8 cellular contexts compared by ENCODE assay signal in the genomic region with DNA sequence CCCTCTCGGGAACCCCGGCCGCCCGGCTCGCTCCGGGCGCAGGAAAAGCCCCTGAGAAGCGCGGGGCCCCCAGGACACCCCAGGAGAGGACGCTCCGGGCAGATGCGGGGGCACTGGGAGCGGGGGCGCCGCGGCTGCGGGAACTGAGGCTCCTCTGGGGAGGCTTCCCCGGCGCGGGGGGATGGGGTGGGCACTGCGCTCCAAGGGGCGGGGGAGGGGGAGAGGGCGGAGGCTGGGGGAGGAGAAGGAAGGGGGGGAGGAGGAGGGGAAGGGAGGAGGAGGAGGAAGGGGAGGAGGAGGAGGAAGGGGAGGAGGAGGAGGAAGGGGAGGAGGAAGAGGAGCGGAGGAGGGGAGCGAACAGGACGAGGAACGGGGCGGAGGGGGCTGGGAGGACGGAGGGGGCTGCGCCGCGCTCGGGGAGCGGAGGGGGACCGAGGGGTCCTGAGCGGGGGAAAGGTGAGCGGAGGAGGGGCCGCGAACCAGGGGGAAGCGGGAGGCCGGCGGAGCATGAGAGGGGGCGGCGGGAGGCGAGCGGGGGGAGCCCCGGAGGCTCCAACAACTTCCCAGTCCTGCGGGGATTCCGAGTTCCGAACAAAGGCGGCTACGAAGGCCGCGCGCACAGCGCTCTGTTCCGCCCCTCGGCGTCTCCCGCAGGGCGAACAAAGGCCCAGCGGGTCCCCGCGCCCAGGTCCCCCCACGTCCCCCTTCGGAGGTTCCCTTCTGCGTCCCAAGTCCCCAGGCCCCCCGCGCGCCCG. TPM values are rescaled to one million over a fixed set of nuclear protein-coding genes. Genes with fewer than 3 reads are reported as not detected.
DNase-seq lines count a peak whose midpoint lies in the region; ATAC-seq and TF ChIP-seq lines count a peak whose summit lies in the region.

No MANE protein-coding gene starts in this region.

- TF ChIP-seq CTCF in glutamatergic neuron (IDR thresholded peaks at IDR 0.05; ENCODE audit: partially characterized antibody, unreplicated experiment) (no peak), osteoblast (IDR thresholded peaks at IDR 0.05; ENCODE audit: extremely low read depth, low read depth, low read length) (no peak)

- H3K79me2 ChIP-seq in osteoblast (ENCODE audit: insufficient read depth, low read length): peaks cover 38% of the 10 kb centered on the region

- peak; percentile 9 for DNase-seq in COR-L47 (lab: John Stamatoyannopoulos, UW)
- no peak for DNase-seq in SK-N-MC (ENCODE audit: low read depth, low spot score)
- peak; percentile 76 for DNase-seq in glutamatergic neuron
- peak; percentile 89 for DNase-seq in osteoblast (ENCODE audit: insufficient read length, low spot score, missing footprints)
- DNase-seq in NCI-H146 treated with DMSO at 0.1 percent for 48 hours (lab: John Stamatoyannopoulos, UW; ENCODE audit: unreplicated experiment): no peak

- H3K4me2 ChIP-seq in osteoblast (ENCODE audit: insufficient read depth, low read length): peak overlapping the region; percentile 77

- peaks cover 27% of the 10 kb centered on the region for H3K9me3 Mint-ChIP-seq in glutamatergic neuron (ENCODE audit: unreplicated experiment)
- peaks cover 2% of the 10 kb centered on the region for H3K9me3 Mint-ChIP-seq in stimulated activated memory B cell treated with anti-CD40 and anti-IgM and Interleukin-4, amounts not matched to agents 10 μg/mL and 1 μg/mL and 100 μg/mL, for 72 hours

- peak overlapping the region; percentile 96 for H3K27ac Mint-ChIP-seq in glutamatergic neuron (ENCODE audit: unreplicated experiment)
- no peak overlapping the region for H3K27ac Mint-ChIP-seq in stimulated activated memory B cell treated with anti-CD40 and anti-IgM and Interleukin-4, amounts not matched to agents 10 μg/mL and 1 μg/mL and 100 μg/mL, for 72 hours

- H3K4me1 Mint-ChIP-seq in glutamatergic neuron (ENCODE audit: low read depth, unreplicated experiment): peaks cover 41% of the 10 kb centered on the region
- H3K4me1 Mint-ChIP-seq in stimulated activated memory B cell treated with anti-CD40 and anti-IgM and Interleukin-4, amounts not matched to agents 10 μg/mL and 1 μg/mL and 100 μg/mL, for 72 hours: no peaks in the 10 kb centered on the region

- H3K4me3 ChIP-seq in SK-N-MC (peak overlapping the region; percentile 90), osteoblast (ENCODE audit: insufficient read depth, low read length) (peak overlapping the region; percentile 77)

- peaks cover 25% of the 10 kb centered on the region for H3K36me3 ChIP-seq in SK-N-MC (ENCODE audit: insufficient read depth, low read length)
- peaks cover 6% of the 10 kb centered on the region for H3K36me3 ChIP-seq in osteoblast (ENCODE audit: insufficient read depth, low read length)

- peak overlapping the region; percentile 86 for H3K9ac ChIP-seq in SK-N-MC (ENCODE audit: insufficient read length)

- H2AFZ ChIP-seq in osteoblast (ENCODE audit: low read length): peak overlapping the region; percentile 5

- ATAC-seq in HG03175 (IDR thresholded peaks at IDR 0.05; ENCODE audit: unreplicated experiment) (no peak), GM18505 (IDR thresholded peaks at IDR 0.05; ENCODE audit: unreplicated experiment) (no peak)
- no peak for ATAC-seq in stimulated activated memory B cell treated with anti-CD40 and anti-IgM and Interleukin-4, amounts not matched to agents 10 μg/mL and 1 μg/mL and 100 μg/mL, for 72 hours

- H3K4me1 ChIP-seq in osteoblast (ENCODE audit: insufficient read depth, low read length): peaks cover 24% of the 10 kb centered on the region

- peak overlapping the region; percentile 88 for H3K27ac ChIP-seq in SK-N-MC
- peak overlapping the region; percentile 86 for H3K27ac ChIP-seq in osteoblast (ENCODE audit: low read depth, low read length)

- peaks cover 11% of the 10 kb centered on the region for H3K27me3 ChIP-seq in osteoblast (ENCODE audit: insufficient read depth, low read length)

- H3K36me3 Mint-ChIP-seq in glutamatergic neuron (ENCODE audit: unreplicated experiment): peaks cover 6% of the 10 kb centered on the region
- H3K36me3 Mint-ChIP-seq in stimulated activated memory B cell treated with anti-CD40 and anti-IgM and Interleukin-4, amounts not matched to agents 10 μg/mL and 1 μg/mL and 100 μg/mL, for 72 hours: no peaks in the 10 kb centered on the region

- peak overlapping the region; percentile 55 for H3K4me3 Mint-ChIP-seq in glutamatergic neuron (ENCODE audit: unreplicated experiment)
- H3K4me3 Mint-ChIP-seq in stimulated activated memory B cell treated with anti-CD40 and anti-IgM and Interleukin-4, amounts not matched to agents 10 μg/mL and 1 μg/mL and 100 μg/mL, for 72 hours: no peak overlapping the region

- peaks cover 28% of the 10 kb centered on the region for H3K27me3 Mint-ChIP-seq in glutamatergic neuron (ENCODE audit: unreplicated experiment)
- peaks cover 65% of the 10 kb centered on the region for H3K27me3 Mint-ChIP-seq in stimulated activated memory B cell treated with anti-CD40 and anti-IgM and Interleukin-4, amounts not matched to agents 10 μg/mL and 1 μg/mL and 100 μg/mL, for 72 hours

- no peak for TF ChIP-seq POLR2A in GM18505 (IDR thresholded peaks at IDR 0.05; ENCODE audit: borderline replicate concordance, extremely low read depth, insufficient read depth, insufficient read length)

- H3K9me3 ChIP-seq in SK-N-MC (ENCODE audit: low read depth, low read length): no peaks in the 10 kb centered on the region
- H3K9me3 ChIP-seq in osteoblast (ENCODE audit: low read depth, low read length): no peaks in the 10 kb centered on the region

- peaks cover 13% of the 10 kb centered on the region for H4K20me1 ChIP-seq in osteoblast (ENCODE audit: insufficient read depth, low read length)

RNA-seq across cellular contexts. Expression of gene PXDN, which starts 0.7 kb away (rescaled TPM):
- total RNA-seq in glutamatergic neuron (ENCODE audit: unreplicated experiment): 226 TPM
- 307 and 324 TPM in 2 replicates for total RNA-seq in osteoblast

Comparison
In these comparisons a context has a peak if more than half of its experiments do, and no peak if none do; other contexts are left out.
1. DNase-seq: peak in COR-L47 (single experiment), glutamatergic neuron (single experiment) and osteoblast (single experiment); none in SK-N-MC (single experiment) and NCI-H146 treated with DMSO at 0.1 percent for 48 hours (single experiment).